In genomic region chr5:95811126-95811423, GRCh38 we compare ENCODE assay signal across 8 cellular contexts. TPM values are rescaled to one million over a fixed set of nuclear protein-coding genes. Genes with fewer than 3 reads are reported as not detected.
DNase-seq lines count a peak whose midpoint lies in the region; ATAC-seq and TF ChIP-seq lines count a peak whose summit lies in the region.
"Not testable (repeated sequence)": the region's sequence is repeated elsewhere in the genome, so short reads cannot be mapped to it uniquely, and the experiment has no call there.

No MANE protein-coding gene starts in this region.

- peak overlapping the region in 8 of 11 experiments; percentile 9 to 73 (median 64); a peak in 7 of 22 replicates for H3K27ac ChIP-seq in BLaER1 treated with 17β-estradiol and CSF1 and Interleukin-3, amounts not matched to agents 10 nM and 100 nM
- not testable (repeated sequence) for H3K27ac ChIP-seq in GM23338 (ENCODE audit: low read depth)
- peak overlapping the region; percentile 96 for H3K27ac ChIP-seq in hepatocyte

- not testable (repeated sequence) for H3K9me3 ChIP-seq in BLaER1 treated with 17β-estradiol and CSF1 and Interleukin-3, amounts not matched to agents 10 nM and 100 nM (replicated peaks in 1 of 11); hepatocyte (ENCODE audit: low read depth)

- H4K20me1 ChIP-seq in BLaER1 treated with 17β-estradiol and CSF1 and Interleukin-3, amounts not matched to agents 10 nM and 100 nM = peaks cover 14 to 46% (median 41%) of the 10 kb centered on the region in 11 experiments
- not testable (repeated sequence) for H4K20me1 ChIP-seq in GM23338 (replicated peaks; ENCODE audit: insufficient read depth); hepatocyte (ENCODE audit: insufficient read depth, poor library complexity, severe bottlenecking)

- intact Hi-C loops in activated CD4-positive, alpha-beta T cell treated with anti-CD3 and anti-CD28 coated beads for 36 hours (cut with DNase I, micrococcal nuclease); natural killer cell (cut with micrococcal nuclease): not testable (repeated sequence)

- not testable (repeated sequence) for H3K9me2 ChIP-seq in GM23338 (ENCODE audit: insufficient read depth); hepatocyte (replicated peaks; ENCODE audit: insufficient read depth)

- H3F3A ChIP-seq in GM23338 (replicated peaks; ENCODE audit: low read depth) = not testable (repeated sequence)

- not testable (repeated sequence) for H3K9me3 Mint-ChIP-seq in GM23338; activated CD4-positive, alpha-beta T cell treated with anti-CD3 and anti-CD28 coated beads for 36 hours (ENCODE audit: low read depth); activated naive CD8-positive, alpha-beta T cell (ENCODE audit: low read depth); natural killer cell; stimulated activated memory B cell treated with anti-CD40 and anti-IgM and Interleukin-4, amounts not matched to agents 10 μg/mL and 1 μg/mL and 100 μg/mL, for 72 hours

- not testable (repeated sequence) for TF ChIP-seq CTCF in GM23338 (conservative IDR thresholded peaks at IDR 0.05; ENCODE audit: low read depth in 2 of 2); epithelial cell of esophagus (IDR thresholded peaks at IDR 0.05; ENCODE audit: insufficient read depth, low read depth, low read length, missing control alignments); hepatocyte (IDR thresholded peaks at IDR 0.05; ENCODE audit: poor library complexity); natural killer cell (IDR thresholded peaks at IDR 0.05)

- ATAC-seq in GM23338; activated CD4-positive, alpha-beta T cell treated with anti-CD3 and anti-CD28 coated beads for 36 hours; natural killer cell; stimulated activated memory B cell treated with anti-CD40 and anti-IgM and Interleukin-4, amounts not matched to agents 10 μg/mL and 1 μg/mL and 100 μg/mL, for 72 hours: not testable (repeated sequence)

- H3K4me1 Mint-ChIP-seq in GM23338 (peaks cover 54% of the 10 kb centered on the region), natural killer cell (peaks cover 75 to 78% of the 10 kb centered on the region in 2 donors)
- peaks cover 75% of the 10 kb centered on the region for H3K4me1 Mint-ChIP-seq in activated CD4-positive, alpha-beta T cell treated with anti-CD3 and anti-CD28 coated beads for 36 hours
- H3K4me1 Mint-ChIP-seq in activated naive CD8-positive, alpha-beta T cell (ENCODE audit: low read depth) = peaks cover 77% of the 10 kb centered on the region
- H3K4me1 Mint-ChIP-seq in stimulated activated memory B cell treated with anti-CD40 and anti-IgM and Interleukin-4, amounts not matched to agents 10 μg/mL and 1 μg/mL and 100 μg/mL, for 72 hours = peaks cover 65% of the 10 kb centered on the region

- POLR2A ChIA-PET in activated CD4-positive, alpha-beta T cell treated with anti-CD3 and anti-CD28 coated beads for 36 hours (lab: Charles Lee) = not testable (repeated sequence)

- not testable (repeated sequence) for H3K27me3 Mint-ChIP-seq in GM23338 (ENCODE audit: insufficient read depth, low read depth, poor library complexity); activated CD4-positive, alpha-beta T cell treated with anti-CD3 and anti-CD28 coated beads for 36 hours; activated naive CD8-positive, alpha-beta T cell; natural killer cell (ENCODE audit: low read depth in 2 of 2); stimulated activated memory B cell treated with anti-CD40 and anti-IgM and Interleukin-4, amounts not matched to agents 10 μg/mL and 1 μg/mL and 100 μg/mL, for 72 hours

- H3K27me3 ChIP-seq in BLaER1 treated with 17β-estradiol and CSF1 and Interleukin-3, amounts not matched to agents 10 nM and 100 nM; GM23338 (ENCODE audit: insufficient read depth); hepatocyte: not testable (repeated sequence)

- peak overlapping the region in 1 of 11 experiments; percentile 22; a peak in 1 of 22 replicates for H3K9ac ChIP-seq in BLaER1 treated with 17β-estradiol and CSF1 and Interleukin-3, amounts not matched to agents 10 nM and 100 nM

- peaks cover 51 to 83% (median 62%) of the 10 kb centered on the region in 11 experiments for H3K36me3 ChIP-seq in BLaER1 treated with 17β-estradiol and CSF1 and Interleukin-3, amounts not matched to agents 10 nM and 100 nM
- H3K36me3 ChIP-seq in GM23338 (ENCODE audit: insufficient read depth); hepatocyte (replicated peaks; ENCODE audit: insufficient read depth, low read depth): not testable (repeated sequence)

- peaks cover 68 to 88% (median 82%) of the 10 kb centered on the region in 10 experiments for H3K4me1 ChIP-seq in BLaER1 treated with 17β-estradiol and CSF1 and Interleukin-3, amounts not matched to agents 10 nM and 100 nM
- H3K4me1 ChIP-seq in GM23338 (ENCODE audit: insufficient read depth) = peaks cover 21% of the 10 kb centered on the region
- H3K4me1 ChIP-seq in hepatocyte (ENCODE audit: insufficient read depth) = peaks cover 37% of the 10 kb centered on the region

- 26% methylated on average over 6 of the region's 6 CpGs for WGBS in hepatocyte (ENCODE audit: low lambda C conversion rate, missing lambda C conversion rate)

- H3K4me3 ChIP-seq in BLaER1 treated with 17β-estradiol and CSF1 and Interleukin-3, amounts not matched to agents 10 nM and 100 nM; GM23338; epithelial cell of esophagus (ENCODE audit: low read length); hepatocyte: not testable (repeated sequence)

- not testable (repeated sequence) for H3K79me2 ChIP-seq in GM23338 (replicated peaks; ENCODE audit: insufficient read depth); hepatocyte

- H3K36me3 Mint-ChIP-seq in GM23338 (ENCODE audit: low read depth); activated naive CD8-positive, alpha-beta T cell: not testable (repeated sequence)
- H3K36me3 Mint-ChIP-seq in activated CD4-positive, alpha-beta T cell treated with anti-CD3 and anti-CD28 coated beads for 36 hours (ENCODE audit: low read depth) = peaks cover 19% of the 10 kb centered on the region
- peaks cover 20% of the 10 kb centered on the region for H3K36me3 Mint-ChIP-seq in natural killer cell
- H3K36me3 Mint-ChIP-seq in stimulated activated memory B cell treated with anti-CD40 and anti-IgM and Interleukin-4, amounts not matched to agents 10 μg/mL and 1 μg/mL and 100 μg/mL, for 72 hours = peaks cover 22% of the 10 kb centered on the region

- H3K27ac Mint-ChIP-seq in GM23338 = not testable (repeated sequence)
- H3K27ac Mint-ChIP-seq in activated CD4-positive, alpha-beta T cell treated with anti-CD3 and anti-CD28 coated beads for 36 hours = peak overlapping the region; percentile 87
- H3K27ac Mint-ChIP-seq in activated naive CD8-positive, alpha-beta T cell = peak overlapping the region; percentile 94
- peak overlapping the region; percentile 81 to 94 for H3K27ac Mint-ChIP-seq in natural killer cell
- H3K27ac Mint-ChIP-seq in stimulated activated memory B cell treated with anti-CD40 and anti-IgM and Interleukin-4, amounts not matched to agents 10 μg/mL and 1 μg/mL and 100 μg/mL, for 72 hours = peak overlapping the region; percentile 90

- not testable (repeated sequence) for H2AFZ ChIP-seq in GM23338, hepatocyte

- H3K4me3 Mint-ChIP-seq in GM23338; activated CD4-positive, alpha-beta T cell treated with anti-CD3 and anti-CD28 coated beads for 36 hours; natural killer cell; stimulated activated memory B cell treated with anti-CD40 and anti-IgM and Interleukin-4, amounts not matched to agents 10 μg/mL and 1 μg/mL and 100 μg/mL, for 72 hours: not testable (repeated sequence)
- H3K4me3 Mint-ChIP-seq in activated naive CD8-positive, alpha-beta T cell = peak overlapping the region; percentile 80

- DNase-seq in GM23338 (ENCODE audit: low spot score); activated CD4-positive, alpha-beta T cell treated with anti-CD3 and anti-CD28 coated beads for 36 hours; hepatocyte (ENCODE audit: low spot score); natural killer cell: not testable (repeated sequence)
- peak; percentile 42 for DNase-seq in epithelial cell of esophagus (ENCODE audit: low read depth)

- CTCF ChIA-PET in activated CD4-positive, alpha-beta T cell treated with anti-CD3 and anti-CD28 coated beads for 36 hours (lab: Charles Lee) = interaction anchor here (1.0 to 4.0 kb wide), 3 partner anchors 10 to 51 kb away, joined by 4 to 62 read pairs (median 4); partner anchors contain the start of gene GLRX

- H3K4me2 ChIP-seq in BLaER1 treated with 17β-estradiol and CSF1 and Interleukin-3, amounts not matched to agents 10 nM and 100 nM = peak overlapping the region in 10 of 11 experiments; percentile 80 to 98 (median 86); a peak in 13 of 22 replicates
- H3K4me2 ChIP-seq in GM23338 (peak overlapping the region; percentile 13; the same call in 1 of the 2 replicates), hepatocyte (peak overlapping the region; percentile 63)

RNA-seq across cellular contexts. Expression of gene GLRX, which starts 11.5 kb away (rescaled TPM):
- total RNA-seq in GM23338 (2014; rRNA removed; shearing (Covaris generic)) = 9.5 and 14.9 TPM in 2 replicates
- 42.2 and 42.9 TPM in 2 replicates for polyA plus RNA-seq in GM23338 (2016; fragmentation: Nextera tagmentation; extraction: Ambion mirVana)
- 10 to 100 TPM; 21.0 to 31.5 TPM for total RNA-seq in activated CD4-positive, alpha-beta T cell treated with anti-CD3 and anti-CD28 coated beads for 36 hours
- 57.8 and 79.1 TPM in 2 replicates for total RNA-seq in hepatocyte
- polyA plus RNA-seq in hepatocyte = 101 and 103 TPM in 2 replicates
- total RNA-seq in natural killer cell = 100 to 1,000 TPM in 1 of 3 donors, 10 to 100 TPM in 2; 59.2 to 102 (median 62.5) TPM

Comparison
In these comparisons a context has a peak if more than half of its experiments do, and no peak if none do; other contexts are left out.
1. H3K4me2 ChIP-seq: peak in every context shown above with its lines; median percentile 86 in BLaER1 treated with 17β-estradiol and CSF1 and Interleukin-3, amounts not matched to agents 10 nM and 100 nM; 63 in hepatocyte; 13 in GM23338.